Comparison of ENCODE assay signal across 8 cellular contexts in genomic region chr14:35404496-35405303, GRCh38. TPM values are rescaled to one million over a fixed set of nuclear protein-coding genes. Genes with fewer than 3 reads are reported as not detected.
A peak's percentile ranks its signal among the peaks of the same experiment; 100 is the strongest.
DNase-seq lines count a peak whose midpoint lies in the region; ATAC-seq and TF ChIP-seq lines count a peak whose summit lies in the region.

A gene with protein sequence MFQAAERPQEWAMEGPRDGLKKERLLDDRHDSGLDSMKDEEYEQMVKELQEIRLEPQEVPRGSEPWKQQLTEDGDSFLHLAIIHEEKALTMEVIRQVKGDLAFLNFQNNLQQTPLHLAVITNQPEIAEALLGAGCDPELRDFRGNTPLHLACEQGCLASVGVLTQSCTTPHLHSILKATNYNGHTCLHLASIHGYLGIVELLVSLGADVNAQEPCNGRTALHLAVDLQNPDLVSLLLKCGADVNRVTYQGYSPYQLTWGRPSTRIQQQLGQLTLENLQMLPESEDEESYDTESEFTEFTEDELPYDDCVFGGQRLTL (minus strand): TSS chr14:35404749. CDS start chr14:35404644, 105 bp downstream.

- peaks cover 38% of the 10 kb centered on the region for H3K4me1 Mint-ChIP-seq in activated T-helper 1 cell treated with anti-CD3 and anti-CD28 coated beads, Interleukin-12 subunit alpha, Interleukin-12 subunit beta, Interleukin-2, Interleukin-4 antibody, amounts not matched to agents 30 ng/mL and 10 ng/mL and 1 ng/mL, durations not matched to agents 14 hours and 24 hours and 36 hours (ENCODE audit: low read depth)
- peaks cover 59 to 63% of the 10 kb centered on the region in 2 donors for H3K4me1 Mint-ChIP-seq in natural killer cell

- H2AFZ ChIP-seq in fibroblast of lung (ENCODE audit: low read length): peak within 1 kb of the TSS; percentile 91

- H3K36me3 ChIP-seq in KOPT-K1 (ENCODE audit: insufficient read depth, low read length): peaks cover 37% of the 10 kb centered on the region
- peaks cover 20% of the 10 kb centered on the region for H3K36me3 ChIP-seq in fibroblast of lung (ENCODE audit: control insufficient read depth, insufficient read depth, low read length)

- H3K27me3 ChIP-seq in fibroblast of lung (ENCODE audit: control insufficient read depth, insufficient read depth, low read length): no peaks in the 10 kb centered on the region

- DNase-seq in EH (ENCODE audit: low read depth) (peak; percentile 89), RPMI7951 (ENCODE audit: low read depth) (peak; percentile 86), fibroblast of lung (ENCODE audit: low read depth in 2 of 2) (peak; percentile 81 to 88), natural killer cell (peak; percentile 96)
- DNase-seq in activated T-helper 1 cell treated with anti-CD3 and anti-CD28 coated beads, Interleukin-12 subunit alpha, Interleukin-12 subunit beta, Interleukin-2, Interleukin-4 antibody, amounts not matched to agents 30 ng/mL and 10 ng/mL and 1 ng/mL, durations not matched to agents 14 hours and 24 hours and 36 hours (ENCODE audit: low spot score): peak; percentile 95
- DNase-seq in stimulated activated naive CD8-positive, alpha-beta T cell treated with anti-CD3 and anti-CD28 coated beads, Interleukin-15, Interleukin-2, amounts not matched to agents 100 U/mL and 50 U/mL, for 24 hours: peak; percentile 96

- intact Hi-C loops in activated T-helper 1 cell treated with anti-CD3 and anti-CD28 coated beads, Interleukin-12 subunit alpha, Interleukin-12 subunit beta, Interleukin-2, Interleukin-4 antibody, amounts not matched to agents 30 ng/mL and 10 ng/mL and 1 ng/mL, durations not matched to agents 14 hours and 24 hours and 36 hours (cut with micrococcal nuclease): loop anchor here (1.0 to 2.0 kb wide), 12 partner anchors 12 to 532 kb away; partner anchors contain the start of genes FAM177A1, PRORP, PSMA6 and SRP54
- intact Hi-C loops in natural killer cell (cut with micrococcal nuclease): loop anchor here (1.0 to 5.0 kb wide), 7 partner anchors 12 to 547 kb away; partner anchors contain the start of genes PRORP, PSMA6 and SRP54

- H3K4me1 ChIP-seq in fibroblast of lung (ENCODE audit: control insufficient read depth, extremely low read depth, insufficient read depth, low read length): peaks cover 14% of the 10 kb centered on the region

- H3K27me3 Mint-ChIP-seq in activated T-helper 1 cell treated with anti-CD3 and anti-CD28 coated beads, Interleukin-12 subunit alpha, Interleukin-12 subunit beta, Interleukin-2, Interleukin-4 antibody, amounts not matched to agents 30 ng/mL and 10 ng/mL and 1 ng/mL, durations not matched to agents 14 hours and 24 hours and 36 hours (ENCODE audit: insufficient read depth): no peaks in the 10 kb centered on the region
- no peaks in the 10 kb centered on the region for H3K27me3 Mint-ChIP-seq in natural killer cell (ENCODE audit: low read depth in 2 of 2)

- ATAC-seq in GM21825 (IDR thresholded peaks at IDR 0.05; ENCODE audit: unreplicated experiment) (peak; percentile 52), natural killer cell (peak; percentile 51 to 81 (median 63))
- peak; percentile 65 for ATAC-seq in stimulated activated naive CD8-positive, alpha-beta T cell treated with anti-CD3 and anti-CD28 coated beads, Interleukin-15, Interleukin-2, amounts not matched to agents 100 U/mL and 50 U/mL, for 24 hours

- peak within 1 kb of the TSS; percentile 72 to 92 (median 81) for H3K4me3 ChIP-seq in fibroblast of lung (replicated peaks in 1 of 4; ENCODE audit: control extremely low read depth in 1 of 4, insufficient read depth in 1 of 4, low read depth in 3 of 4, low read length in 4 of 4)

- H3K9me3 ChIP-seq in KOPT-K1 (ENCODE audit: insufficient read depth, low read length, poor library complexity, severe bottlenecking): no peaks in the 10 kb centered on the region
- no peaks in the 10 kb centered on the region for H3K9me3 ChIP-seq in fibroblast of lung (ENCODE audit: control insufficient read depth, insufficient read depth, low read depth, low read length)

- no peaks in the 10 kb centered on the region for H3K9me3 Mint-ChIP-seq in activated T-helper 1 cell treated with anti-CD3 and anti-CD28 coated beads, Interleukin-12 subunit alpha, Interleukin-12 subunit beta, Interleukin-2, Interleukin-4 antibody, amounts not matched to agents 30 ng/mL and 10 ng/mL and 1 ng/mL, durations not matched to agents 14 hours and 24 hours and 36 hours
- no peaks in the 10 kb centered on the region for H3K9me3 Mint-ChIP-seq in natural killer cell

- TF ChIP-seq CTCF in fibroblast of lung (conservative IDR thresholded peaks at IDR 0.05 in 1 of 2, IDR thresholded peaks at IDR 0.05 in 1 of 2; ENCODE audit: low read depth in 1 of 2, low read length in 2 of 2): peak; percentile 20 to 26
- no peak for TF ChIP-seq CTCF in natural killer cell (IDR thresholded peaks at IDR 0.05)

- H3K27ac Mint-ChIP-seq in activated T-helper 1 cell treated with anti-CD3 and anti-CD28 coated beads, Interleukin-12 subunit alpha, Interleukin-12 subunit beta, Interleukin-2, Interleukin-4 antibody, amounts not matched to agents 30 ng/mL and 10 ng/mL and 1 ng/mL, durations not matched to agents 14 hours and 24 hours and 36 hours: peak within 1 kb of the TSS; percentile 99
- peak within 1 kb of the TSS; percentile 98 for H3K27ac Mint-ChIP-seq in natural killer cell

- peaks cover 39% of the 10 kb centered on the region for H3K36me3 Mint-ChIP-seq in activated T-helper 1 cell treated with anti-CD3 and anti-CD28 coated beads, Interleukin-12 subunit alpha, Interleukin-12 subunit beta, Interleukin-2, Interleukin-4 antibody, amounts not matched to agents 30 ng/mL and 10 ng/mL and 1 ng/mL, durations not matched to agents 14 hours and 24 hours and 36 hours (ENCODE audit: low read depth)
- peaks cover 25% of the 10 kb centered on the region for H3K36me3 Mint-ChIP-seq in natural killer cell

- peaks cover 16% of the 10 kb centered on the region for H3K79me2 ChIP-seq in fibroblast of lung (ENCODE audit: control insufficient read depth, insufficient read depth, low read length)

- H3K27ac ChIP-seq in KOPT-K1 (ENCODE audit: low read depth, low read length, poor library complexity, severe bottlenecking) (peak within 1 kb of the TSS; percentile 93), fibroblast of lung (ENCODE audit: insufficient read depth, low read length) (peak within 1 kb of the TSS; percentile 91)

- peak within 1 kb of the TSS; percentile 95 for H3K9ac ChIP-seq in fibroblast of lung (ENCODE audit: insufficient read depth, low read length)

- H4K20me1 ChIP-seq in fibroblast of lung (ENCODE audit: control insufficient read depth, extremely low read depth, insufficient read depth, low read length): no peaks in the 10 kb centered on the region

- peak within 1 kb of the TSS; percentile 100 for H3K4me3 Mint-ChIP-seq in activated T-helper 1 cell treated with anti-CD3 and anti-CD28 coated beads, Interleukin-12 subunit alpha, Interleukin-12 subunit beta, Interleukin-2, Interleukin-4 antibody, amounts not matched to agents 30 ng/mL and 10 ng/mL and 1 ng/mL, durations not matched to agents 14 hours and 24 hours and 36 hours
- peak within 1 kb of the TSS; percentile 99 for H3K4me3 Mint-ChIP-seq in natural killer cell

- H3K4me2 ChIP-seq in fibroblast of lung (ENCODE audit: extremely low read depth, insufficient read depth, low read length): peak within 1 kb of the TSS; percentile 98

RNA-seq across cellular contexts. Expression of the gene that starts here (rescaled TPM):
- 85.4 and 97.9 TPM in 2 replicates for total RNA-seq in RPMI7951 (2014; rRNA removed; shearing (Covaris generic))
- 591 and 599 TPM in 2 replicates for total RNA-seq in activated T-helper 1 cell treated with anti-CD3 and anti-CD28 coated beads, Interleukin-12 subunit alpha, Interleukin-12 subunit beta, Interleukin-2, Interleukin-4 antibody, amounts not matched to agents 30 ng/mL and 10 ng/mL and 1 ng/mL, durations not matched to agents 14 hours and 24 hours and 36 hours
- total RNA-seq in fibroblast of lung: 67.9 and 73.4 TPM in 2 replicates
- 17.7 and 26.9 TPM in 2 replicates for polyA plus RNA-seq in fibroblast of lung
- polyA plus RNA-seq in fibroblast of lung (2012): 22.0 and 27.5 TPM in 2 replicates
- polyA minus RNA-seq in fibroblast of lung (ENCODE audit: low replicate concordance): 131 and 148 TPM in 2 replicates
- total RNA-seq in natural killer cell: 1,000 to 10,000 TPM; 2,039 to 3,339 (median 2,499) TPM

Comparison
In these comparisons a context has a peak if more than half of its experiments do, and no peak if none do; other contexts are left out.
1. Peak in every context shown above with its lines: DNase-seq, ATAC-seq, H3K4me3 ChIP-seq and H3K27ac ChIP-seq.